Comparison of ENCODE assay signal across 1 cellular context in the genomic region with DNA sequence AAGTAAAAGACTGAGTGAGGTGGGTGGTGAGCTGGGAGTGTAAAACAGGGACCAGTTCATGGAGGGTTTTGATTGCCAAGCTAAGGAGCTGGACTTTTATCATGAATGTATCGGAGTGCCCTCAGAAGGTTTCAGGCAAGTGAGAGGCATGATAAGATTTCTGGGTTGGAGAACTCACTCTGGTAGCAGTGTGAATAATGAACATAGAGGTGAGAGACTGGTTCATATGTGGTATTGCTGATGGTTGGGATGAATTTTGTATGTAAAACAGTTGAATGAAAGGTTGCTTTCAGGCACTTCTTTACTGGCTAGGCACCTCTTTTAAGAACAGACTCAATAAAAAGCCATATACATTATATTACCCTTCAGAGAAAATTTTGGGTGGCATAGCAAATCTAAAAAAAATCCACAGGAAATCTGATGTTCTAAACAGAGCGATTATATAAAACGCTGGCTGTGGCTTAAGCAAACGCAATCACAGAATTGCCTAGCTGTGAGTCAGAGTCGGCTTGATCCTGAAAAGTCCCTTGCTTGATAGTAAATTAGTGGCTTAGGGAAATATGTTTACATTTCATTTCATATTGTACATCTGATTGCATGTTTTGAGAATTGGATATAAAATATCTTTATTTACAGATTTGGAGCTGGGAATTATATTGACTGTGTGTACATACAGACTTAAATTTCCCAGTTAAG.
TF ChIP-seq lines count a peak whose summit lies in the region.

No MANE protein-coding gene starts in this region.

TF ChIP-seq in GM23338, 12 proteins besides CTCF, POLR2A, EP300 and RAD21 (continued from another document):
- TF ChIP-seq, protein P1, sequence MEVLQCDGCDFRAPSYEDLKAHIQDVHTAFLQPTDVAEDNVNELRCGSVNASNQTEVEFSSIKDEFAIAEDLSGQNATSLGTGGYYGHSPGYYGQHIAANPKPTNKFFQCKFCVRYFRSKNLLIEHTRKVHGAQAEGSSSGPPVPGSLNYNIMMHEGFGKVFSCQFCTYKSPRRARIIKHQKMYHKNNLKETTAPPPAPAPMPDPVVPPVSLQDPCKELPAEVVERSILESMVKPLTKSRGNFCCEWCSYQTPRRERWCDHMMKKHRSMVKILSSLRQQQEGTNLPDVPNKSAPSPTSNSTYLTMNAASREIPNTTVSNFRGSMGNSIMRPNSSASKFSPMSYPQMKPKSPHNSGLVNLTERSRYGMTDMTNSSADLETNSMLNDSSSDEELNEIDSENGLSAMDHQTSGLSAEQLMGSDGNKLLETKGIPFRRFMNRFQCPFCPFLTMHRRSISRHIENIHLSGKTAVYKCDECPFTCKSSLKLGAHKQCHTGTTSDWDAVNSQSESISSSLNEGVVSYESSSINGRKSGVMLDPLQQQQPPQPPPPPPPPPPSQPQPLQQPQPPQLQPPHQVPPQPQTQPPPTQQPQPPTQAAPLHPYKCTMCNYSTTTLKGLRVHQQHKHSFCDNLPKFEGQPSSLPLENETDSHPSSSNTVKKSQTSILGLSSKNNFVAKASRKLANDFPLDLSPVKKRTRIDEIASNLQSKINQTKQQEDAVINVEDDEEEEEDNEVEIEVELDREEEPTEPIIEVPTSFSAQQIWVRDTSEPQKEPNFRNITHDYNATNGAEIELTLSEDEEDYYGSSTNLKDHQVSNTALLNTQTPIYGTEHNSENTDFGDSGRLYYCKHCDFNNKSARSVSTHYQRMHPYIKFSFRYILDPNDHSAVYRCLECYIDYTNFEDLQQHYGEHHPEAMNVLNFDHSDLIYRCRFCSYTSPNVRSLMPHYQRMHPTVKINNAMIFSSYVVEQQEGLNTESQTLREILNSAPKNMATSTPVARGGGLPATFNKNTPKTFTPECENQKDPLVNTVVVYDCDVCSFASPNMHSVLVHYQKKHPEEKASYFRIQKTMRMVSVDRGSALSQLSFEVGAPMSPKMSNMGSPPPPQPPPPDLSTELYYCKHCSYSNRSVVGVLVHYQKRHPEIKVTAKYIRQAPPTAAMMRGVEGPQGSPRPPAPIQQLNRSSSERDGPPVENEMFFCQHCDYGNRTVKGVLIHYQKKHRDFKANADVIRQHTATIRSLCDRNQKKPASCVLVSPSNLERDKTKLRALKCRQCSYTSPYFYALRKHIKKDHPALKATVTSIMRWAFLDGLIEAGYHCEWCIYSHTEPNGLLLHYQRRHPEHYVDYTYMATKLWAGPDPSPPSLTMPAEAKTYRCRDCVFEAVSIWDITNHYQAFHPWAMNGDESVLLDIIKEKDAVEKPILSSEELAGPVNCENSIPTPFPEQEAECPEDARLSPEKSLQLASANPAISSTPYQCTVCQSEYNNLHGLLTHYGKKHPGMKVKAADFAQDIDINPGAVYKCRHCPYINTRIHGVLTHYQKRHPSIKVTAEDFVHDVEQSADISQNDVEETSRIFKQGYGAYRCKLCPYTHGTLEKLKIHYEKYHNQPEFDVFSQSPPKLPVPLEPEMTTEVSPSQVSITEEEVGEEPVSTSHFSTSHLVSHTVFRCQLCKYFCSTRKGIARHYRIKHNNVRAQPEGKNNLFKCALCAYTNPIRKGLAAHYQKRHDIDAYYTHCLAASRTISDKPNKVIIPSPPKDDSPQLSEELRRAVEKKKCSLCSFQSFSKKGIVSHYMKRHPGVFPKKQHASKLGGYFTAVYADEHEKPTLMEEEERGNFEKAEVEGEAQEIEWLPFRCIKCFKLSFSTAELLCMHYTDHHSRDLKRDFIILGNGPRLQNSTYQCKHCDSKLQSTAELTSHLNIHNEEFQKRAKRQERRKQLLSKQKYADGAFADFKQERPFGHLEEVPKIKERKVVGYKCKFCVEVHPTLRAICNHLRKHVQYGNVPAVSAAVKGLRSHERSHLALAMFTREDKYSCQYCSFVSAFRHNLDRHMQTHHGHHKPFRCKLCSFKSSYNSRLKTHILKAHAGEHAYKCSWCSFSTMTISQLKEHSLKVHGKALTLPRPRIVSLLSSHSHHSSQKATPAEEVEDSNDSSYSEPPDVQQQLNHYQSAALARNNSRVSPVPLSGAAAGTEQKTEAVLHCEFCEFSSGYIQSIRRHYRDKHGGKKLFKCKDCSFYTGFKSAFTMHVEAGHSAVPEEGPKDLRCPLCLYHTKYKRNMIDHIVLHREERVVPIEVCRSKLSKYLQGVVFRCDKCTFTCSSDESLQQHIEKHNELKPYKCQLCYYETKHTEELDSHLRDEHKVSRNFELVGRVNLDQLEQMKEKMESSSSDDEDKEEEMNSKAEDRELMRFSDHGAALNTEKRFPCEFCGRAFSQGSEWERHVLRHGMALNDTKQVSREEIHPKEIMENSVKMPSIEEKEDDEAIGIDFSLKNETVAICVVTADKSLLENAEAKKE (CRISPR knock-in tag; IDR thresholded peaks at IDR 0.05), result no peak
- TF ChIP-seq EZH2 (IDR thresholded peaks at IDR 0.05; ENCODE audit: low read depth, unreplicated experiment), result no peak
- no peak for TF ChIP-seq JUNB (IDR thresholded peaks at IDR 0.05; ENCODE audit: unreplicated experiment)
- TF ChIP-seq EZH2phosphoT487 (IDR thresholded peaks at IDR 0.05; ENCODE audit: unreplicated experiment), result no peak
- TF ChIP-seq, protein P2, sequence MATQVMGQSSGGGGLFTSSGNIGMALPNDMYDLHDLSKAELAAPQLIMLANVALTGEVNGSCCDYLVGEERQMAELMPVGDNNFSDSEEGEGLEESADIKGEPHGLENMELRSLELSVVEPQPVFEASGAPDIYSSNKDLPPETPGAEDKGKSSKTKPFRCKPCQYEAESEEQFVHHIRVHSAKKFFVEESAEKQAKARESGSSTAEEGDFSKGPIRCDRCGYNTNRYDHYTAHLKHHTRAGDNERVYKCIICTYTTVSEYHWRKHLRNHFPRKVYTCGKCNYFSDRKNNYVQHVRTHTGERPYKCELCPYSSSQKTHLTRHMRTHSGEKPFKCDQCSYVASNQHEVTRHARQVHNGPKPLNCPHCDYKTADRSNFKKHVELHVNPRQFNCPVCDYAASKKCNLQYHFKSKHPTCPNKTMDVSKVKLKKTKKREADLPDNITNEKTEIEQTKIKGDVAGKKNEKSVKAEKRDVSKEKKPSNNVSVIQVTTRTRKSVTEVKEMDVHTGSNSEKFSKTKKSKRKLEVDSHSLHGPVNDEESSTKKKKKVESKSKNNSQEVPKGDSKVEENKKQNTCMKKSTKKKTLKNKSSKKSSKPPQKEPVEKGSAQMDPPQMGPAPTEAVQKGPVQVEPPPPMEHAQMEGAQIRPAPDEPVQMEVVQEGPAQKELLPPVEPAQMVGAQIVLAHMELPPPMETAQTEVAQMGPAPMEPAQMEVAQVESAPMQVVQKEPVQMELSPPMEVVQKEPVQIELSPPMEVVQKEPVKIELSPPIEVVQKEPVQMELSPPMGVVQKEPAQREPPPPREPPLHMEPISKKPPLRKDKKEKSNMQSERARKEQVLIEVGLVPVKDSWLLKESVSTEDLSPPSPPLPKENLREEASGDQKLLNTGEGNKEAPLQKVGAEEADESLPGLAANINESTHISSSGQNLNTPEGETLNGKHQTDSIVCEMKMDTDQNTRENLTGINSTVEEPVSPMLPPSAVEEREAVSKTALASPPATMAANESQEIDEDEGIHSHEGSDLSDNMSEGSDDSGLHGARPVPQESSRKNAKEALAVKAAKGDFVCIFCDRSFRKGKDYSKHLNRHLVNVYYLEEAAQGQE (IDR thresholded peaks at IDR 0.05; ENCODE audit: unreplicated experiment), result no peak
- no peak for TF ChIP-seq CREB1 (CRISPR knock-in tag; IDR thresholded peaks at IDR 0.05; ENCODE audit: low read depth)
- no peak for TF ChIP-seq STAT1 (IDR thresholded peaks at IDR 0.05; ENCODE audit: unreplicated experiment)
